Comparison of ENCODE assay signal across 26 cellular contexts in the genomic region with DNA sequence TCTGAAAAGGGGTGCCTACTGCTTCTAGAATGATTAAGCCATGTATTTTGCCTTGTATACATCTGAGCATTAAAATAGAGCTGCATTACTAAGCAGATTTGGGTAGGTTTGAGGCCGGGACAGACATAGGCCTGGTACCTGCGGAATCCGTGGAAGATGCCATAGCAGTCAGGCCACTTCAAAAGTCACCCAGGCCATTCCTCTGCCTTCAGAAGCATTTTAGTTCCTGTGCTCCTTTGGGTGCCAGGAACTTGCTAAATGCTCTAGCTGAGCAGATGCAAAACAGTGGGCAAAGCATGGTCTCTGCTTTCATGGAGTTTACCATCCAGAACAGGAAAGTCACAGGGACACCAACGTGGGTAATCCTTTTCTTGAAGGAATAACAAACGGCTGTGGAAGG. TPM values are rescaled to one million over a fixed set of nuclear protein-coding genes. Genes with fewer than 3 reads are reported as not detected.
DNase-seq lines count a peak whose midpoint lies in the region; ATAC-seq, FAIRE-seq and TF ChIP-seq lines count a peak whose summit lies in the region.
"Had no signal": no experiment of that assay in that cellular context is flagged by ENCODE, and none has a peak within 500 bp of the region (broad histone marks: within the 10 kb centered on the region; RNA-seq: fewer than 3 reads in every experiment).

No MANE protein-coding gene starts in this region.

- H2BK5ac ChIP-seq in mesendoderm (ENCODE audit: low read length): no peak overlapping the region

- TF ChIP-seq CTCF in HFFc6 (IDR thresholded peaks at IDR 0.05) (no peak), K562 (IDR thresholded peaks at IDR 0.05 in 2 of 3, conservative IDR thresholded peaks at IDR 0.05 in 1 of 3; ENCODE audit: insufficient read depth in 2 of 3, low read depth in 1 of 3, low read length in 3 of 3) (no peak), GM20000 (IDR thresholded peaks at IDR 0.05; ENCODE audit: extremely low read depth, missing control alignments) (no peak)

- H3K4me1 Mint-ChIP-seq in HFFc6 (ENCODE audit: low read depth): peaks cover 75% of the 10 kb centered on the region
- H3K4me1 Mint-ChIP-seq: activated naive CD8-positive, alpha-beta T cell treated with anti-CD3 and anti-CD28 coated beads, Interleukin-2, amount 10 ng/mL, durations not matched to agents 7 days and 5 days; T-cell had no signal

- H2BK120ac ChIP-seq in mesendoderm (ENCODE audit: low read depth, low read length): peak overlapping the region; percentile 82

- in situ Hi-C loops in K562 (cut with MboI): no loop called here

- no peaks in the 10 kb centered on the region for H3K79me2 ChIP-seq in K562 (ENCODE audit: control insufficient read depth, insufficient read depth, low read length)
- no peaks in the 10 kb centered on the region for H3K79me2 ChIP-seq in mesendoderm (ENCODE audit: control insufficient read depth, insufficient read depth, low read length)

- CTCF ChIA-PET in K562 (lab: Yijun Ruan, JAX; ENCODE audit: low intra/inter-chr PET ratio): no interaction called here

- H4K5ac ChIP-seq in mesendoderm (ENCODE audit: low read length): no peak overlapping the region

- H3K9ac ChIP-seq in K562 (ENCODE audit: insufficient read depth in 1 of 2, low read depth in 2 of 2, low read length in 2 of 2) (no peak overlapping the region), mesendoderm (ENCODE audit: low read length) (no peak overlapping the region), stomach smooth muscle (ENCODE audit: low read length in 2 of 2) (no peak overlapping the region)
- H3K9ac ChIP-seq: KMS-11 had no signal

- no peaks in the 10 kb centered on the region for H3K27me3 ChIP-seq in K562 (ENCODE audit: control insufficient read depth in 2 of 2, insufficient read depth in 2 of 2, low read length in 2 of 2)
- no peaks in the 10 kb centered on the region for H3K27me3 ChIP-seq in mesendoderm (ENCODE audit: insufficient read depth, low read length, poor library complexity)
- no peaks in the 10 kb centered on the region for H3K27me3 ChIP-seq in stomach smooth muscle (ENCODE audit: control insufficient read depth in 1 of 2, insufficient read depth in 2 of 2, low read length in 2 of 2)

- H3K4ac ChIP-seq in mesendoderm (ENCODE audit: low read depth, low read length): no peak overlapping the region

- no peak for ATAC-seq in K562
- no peak for ATAC-seq in HG03097 (IDR thresholded peaks at IDR 0.05; ENCODE audit: low FRiP score, unreplicated experiment)
- ATAC-seq: activated CD4-positive, CD25-positive, alpha-beta regulatory T cell treated with anti-CD3 and anti-CD28 coated beads, Interleukin-2, amount 50 U/mL, for 24 hours; activated CD8-positive, alpha-beta T cell treated with anti-CD3 and anti-CD28 coated beads for 36 hours; heart right ventricle; left cardiac atrium; T-cell had no signal

- H3K56ac ChIP-seq in mesendoderm (ENCODE audit: low read length): no peak overlapping the region

- H3K27me3 Mint-ChIP-seq in HFFc6 (ENCODE audit: insufficient read depth): peaks cover 7% of the 10 kb centered on the region; the same call in 1 of the 2 replicates

- H3K9me3 Mint-ChIP-seq in HFFc6: no peaks in the 10 kb centered on the region
- H3K9me3 Mint-ChIP-seq: activated CD8-positive, alpha-beta T cell treated with anti-CD3 and anti-CD28 coated beads for 36 hours; activated naive CD8-positive, alpha-beta T cell treated with anti-CD3 and anti-CD28 coated beads, Interleukin-2, amount 10 ng/mL, durations not matched to agents 7 days and 5 days; CD14-positive monocyte; neural crest cell; T-cell had no signal

- peak overlapping the region; percentile 81 for H3K18ac ChIP-seq in mesendoderm (ENCODE audit: low read length)

- no peak overlapping the region for H2AK5ac ChIP-seq in mesendoderm (ENCODE audit: low read length)

- H3K4me3 Mint-ChIP-seq in HFFc6: peak overlapping the region; percentile 1; the same call in 1 of the 2 replicates
- H3K4me3 Mint-ChIP-seq: activated CD8-positive, alpha-beta T cell treated with anti-CD3 and anti-CD28 coated beads for 36 hours; activated naive CD8-positive, alpha-beta T cell treated with anti-CD3 and anti-CD28 coated beads, Interleukin-2, amount 10 ng/mL, durations not matched to agents 7 days and 5 days; CD14-positive monocyte; neural crest cell; T-cell had no signal

- H3K79me1 ChIP-seq in mesendoderm (ENCODE audit: low read length): no peaks in the 10 kb centered on the region

- H3K4me3 ChIP-seq in K562 (no peak overlapping the region), mesendoderm (ENCODE audit: low read length) (no peak overlapping the region), stomach smooth muscle (ENCODE audit: low read length in 2 of 2) (no peak overlapping the region)
- H3K4me3 ChIP-seq: heart right ventricle, PC-9 had no signal

- TF ChIP-seq POLR2A in K562 (conservative IDR thresholded peaks at IDR 0.05): no peak

- no peak for TF ChIP-seq EP300 in K562 (IDR thresholded peaks at IDR 0.05; ENCODE audit: low read length)

- H3K23ac ChIP-seq in mesendoderm (ENCODE audit: low read length): no peak overlapping the region

- H4K20me1 ChIP-seq in K562 (replicated peaks; ENCODE audit: control insufficient read depth, insufficient read depth, low read length): no peaks in the 10 kb centered on the region

- H3K9me3 ChIP-seq in K562 (replicated peaks; ENCODE audit: control insufficient read depth, insufficient read depth, low read depth, low read length) (no peaks in the 10 kb centered on the region), stomach smooth muscle (ENCODE audit: control insufficient read depth in 2 of 2, low read length in 2 of 2) (no peaks in the 10 kb centered on the region)
- H3K9me3 ChIP-seq: heart right ventricle had no signal

- H2BK15ac ChIP-seq in mesendoderm (replicated peaks; ENCODE audit: low read depth): no peak overlapping the region

- H3K4me1 ChIP-seq in K562 (replicated peaks in 1 of 2; ENCODE audit: control insufficient read depth in 2 of 2, insufficient read depth in 2 of 2, low read length in 2 of 2): peaks cover 4 to 33% of the 10 kb centered on the region in 2 experiments; a peak in 4 of 5 replicates
- H3K4me1 ChIP-seq in mesendoderm (ENCODE audit: control insufficient read depth, low read depth, low read length): no peaks in the 10 kb centered on the region
- H3K4me1 ChIP-seq in stomach smooth muscle (ENCODE audit: control insufficient read depth, insufficient read depth, low read length): peaks cover 60% of the 10 kb centered on the region

- no peak for FAIRE-seq in K562 (lab: Jason Lieb, UNC)
- FAIRE-seq: GM12891 had no signal

- TF ChIP-seq RAD21 in K562 (CRISPR knock-in tag; conservative IDR thresholded peaks at IDR 0.05 in 1 of 2, IDR thresholded peaks at IDR 0.05 in 1 of 2): no peak

- H4K8ac ChIP-seq in mesendoderm (ENCODE audit: low read depth, low read length): no peak overlapping the region

- H3K4me2 ChIP-seq in K562 (ENCODE audit: insufficient read depth, low read length) (no peak overlapping the region), mesendoderm (ENCODE audit: low read length) (no peak overlapping the region)
- H3K4me2 ChIP-seq: KMS-11, PC-9 had no signal

- H3K9me1 ChIP-seq in K562 (ENCODE audit: control insufficient read depth, insufficient read depth, low read length): peaks cover 3% of the 10 kb centered on the region

- no peak overlapping the region for H3K27ac ChIP-seq in K562 (ENCODE audit: extremely low read depth, low read depth, low read length)
- H3K27ac ChIP-seq in mesendoderm (ENCODE audit: low read depth, low read length): no peak overlapping the region
- peak overlapping the region; percentile 84 for H3K27ac ChIP-seq in stomach smooth muscle (ENCODE audit: low read length)
- H3K27ac ChIP-seq: KMS-11, PC-9 had no signal

- peak overlapping the region; percentile 8; the same call in 1 of the 2 replicates for H2AFZ ChIP-seq in K562 (ENCODE audit: low read depth, low read length)
- H2AFZ ChIP-seq: PC-9 had no signal

- POLR2A ChIA-PET in K562 (lab: Yijun Ruan, JAX): interaction anchor here (0.6 to 1.1 kb wide), 3 partner anchors 10 to 229 kb away, joined by 3 to 4 read pairs (median 3); no protein-coding TSS in a partner anchor

- H3K36me3 ChIP-seq in K562 (ENCODE audit: control insufficient read depth, insufficient read depth, low read length): no peaks in the 10 kb centered on the region
- no peaks in the 10 kb centered on the region for H3K36me3 ChIP-seq in mesendoderm (ENCODE audit: control insufficient read depth, insufficient read depth, low read length)
- H3K36me3 ChIP-seq in stomach smooth muscle (ENCODE audit: control insufficient read depth in 2 of 2, insufficient read depth in 2 of 2, low read length in 2 of 2): no peaks in the 10 kb centered on the region
- H3K36me3 ChIP-seq: heart right ventricle had no signal

- intact Hi-C loops in K562 (cut with micrococcal nuclease): no loop called here

- DNase-seq in HFFc6 (no peak), K562 (ENCODE audit: extremely low read depth in 1 of 4, low spot score in 3 of 4) (no peak), mesendoderm (no peak), NCI-H446 treated with DMSO at 0.1 percent for 48 hours (lab: John Stamatoyannopoulos, UW) (no peak), GM20000 (ENCODE audit: low spot score) (no peak), NCI-H524 (lab: John Stamatoyannopoulos, UW) (no peak)
- DNase-seq: activated CD8-positive, alpha-beta T cell treated with anti-CD3 and anti-CD28 coated beads for 36 hours; activated naive CD8-positive, alpha-beta T cell treated with anti-CD3 and anti-CD28 coated beads, Interleukin-2, amount 10 ng/mL, durations not matched to agents 7 days and 5 days; heart right ventricle; left cardiac atrium; midbrain; NCI-H1436 treated with DMSO at 0.1 percent for 48 hours; NCI-H510A treated with DMSO at 0.1 percent for 48 hours; NK-92 treated with Interleukin-12 subunit alpha and Interleukin-12 subunit beta, amount 100 ng/mL, for 24 hours; PC-9; posterior cingulate gyrus; SIG-M5; T-cell had no signal

- peak overlapping the region; percentile 5; the same call in 1 of the 2 replicates for H3K27ac Mint-ChIP-seq in HFFc6
- H3K27ac Mint-ChIP-seq: activated CD8-positive, alpha-beta T cell treated with anti-CD3 and anti-CD28 coated beads for 36 hours; activated naive CD8-positive, alpha-beta T cell treated with anti-CD3 and anti-CD28 coated beads, Interleukin-2, amount 10 ng/mL, durations not matched to agents 7 days and 5 days; T-cell had no signal

- no TSS peak for BruUV-seq in K562 (replicated peaks; lab: Mats Ljungman, UMichigan)

- 45% methylated on average over 5 of the region's 5 CpGs for WGBS in K562 (ENCODE audit: insufficient coverage, low coverage, missing lambda C conversion rate)
- WGBS in mesendoderm (ENCODE audit: extremely low coverage, insufficient coverage, low lambda C conversion rate): no CpG with 5 or more reads among the region's 5 CpGs

- H3K36me3 Mint-ChIP-seq in HFFc6 (ENCODE audit: low read depth): no peaks in the 10 kb centered on the region
- H3K36me3 Mint-ChIP-seq: activated naive CD8-positive, alpha-beta T cell treated with anti-CD3 and anti-CD28 coated beads, Interleukin-2, amount 10 ng/mL, durations not matched to agents 7 days and 5 days; CD14-positive monocyte; T-cell had no signal

RNA-seq across cellular contexts. Expression of gene TMEM100, which starts 5.7 kb away (rescaled TPM):
- under 1 TPM in 2 of 6 experiments, not detected in 4; 0.18 to 0.26 TPM for total RNA-seq in HFFc6 (2021; fragmentation: NEBNext Ultra II Directional; extraction: Animal tissue kit (Norgen Biotek cat#: 25700))
- not detected in 2 replicates for total RNA-seq in K562 (2011; cell fraction: chromatin; rRNA removed; ENCODE audit: low replicate concordance)
- not detected in 2 replicates for total RNA-seq in K562 (2011; cell fraction: nucleolus; rRNA removed)
- 1.0 and 1.6 TPM in 2 replicates for total RNA-seq in K562 (2011; cell fraction: nucleoplasm; rRNA removed)
- total RNA-seq in K562 (2014; rRNA removed) (0.08 and 0.50 TPM in 2 replicates), K562 (2014; rRNA removed; fragmentation: Illumina TruSeq; extraction: Trizol) (0.16 and 0.22 TPM in 2 replicates), K562 (2015; rRNA removed; fragmentation: Illumina TruSeq; extraction: Trizol) (0.23 and 0.29 TPM in 2 replicates), K562 (2021) (0.20 and 0.34 TPM in 2 replicates)
- polyA plus RNA-seq in K562 (2011; rRNA removed) (0.14 TPM in 1 of 2 replicates, not detected in the other), K562 (2014; fragmentation: Illumina TruSeq; extraction: Trizol) (0.19 and 0.42 TPM in 2 replicates), K562 (2014; fragmentation: Nextera tagmentation; extraction: Ambion mirVana) (under 1 TPM; 0.13 to 0.18 TPM), K562 (2014; rRNA removed) (0.12 TPM in 1 of 2 replicates, not detected in the other)
- not detected in 2 replicates for polyA plus RNA-seq in K562 (2011; cell fraction: cytosol; rRNA removed)
- 0.25 TPM in 1 of 2 replicates, not detected in the other for polyA plus RNA-seq in K562 (2011; cell fraction: nucleus; rRNA removed)
- polyA plus RNA-seq in K562 (2012): 0.40 and 0.76 TPM in 2 replicates
- polyA minus RNA-seq in K562 (2011; rRNA and poly(A)+ RNA removed): 0.09 TPM in 1 of 2 replicates, not detected in the other
- polyA minus RNA-seq in K562 (2011; cell fraction: cytosol; rRNA and poly(A)+ RNA removed): not detected in 2 replicates
- polyA minus RNA-seq in K562 (2011; cell fraction: nucleus; rRNA and poly(A)+ RNA removed): 0.56 TPM in 1 of 2 replicates, not detected in the other
- polyA plus RNA-seq in mesendoderm (2013, experiment 1 of 2): 0.31 TPM
- polyA plus RNA-seq in mesendoderm (2013, experiment 2 of 2): 0.53 TPM
- total RNA-seq: activated CD8-positive, alpha-beta T cell treated with anti-CD3 and anti-CD28 coated beads for 36 hours; activated naive CD8-positive, alpha-beta T cell treated with anti-CD3 and anti-CD28 coated beads, Interleukin-2, amount 10 ng/mL, durations not matched to agents 7 days and 5 days; epithelial cell of proximal tubule; PC-9 had no signal
- polyA plus RNA-seq: CD14-positive monocyte had no signal

RNA-seq across cellular contexts. Expression of gene PCTP, which starts 22.5 kb away (rescaled TPM):
- 10 to 100 TPM in 4 of 6 experiments, 1 to 10 TPM in 2; 9.7 to 13.5 (median 11.2) TPM for total RNA-seq in HFFc6 (2021; fragmentation: NEBNext Ultra II Directional; extraction: Animal tissue kit (Norgen Biotek cat#: 25700))
- total RNA-seq in K562 (2011; cell fraction: chromatin; rRNA removed; ENCODE audit: low replicate concordance): 19.4 and 28.2 TPM in 2 replicates
- 14.7 and 19.2 TPM in 2 replicates for total RNA-seq in K562 (2011; cell fraction: nucleolus; rRNA removed)
- 24.1 and 28.7 TPM in 2 replicates for total RNA-seq in K562 (2011; cell fraction: nucleoplasm; rRNA removed)
- total RNA-seq in K562 (2014; rRNA removed): 39.8 and 41.2 TPM in 2 replicates
- total RNA-seq in K562 (2014; rRNA removed; fragmentation: Illumina TruSeq; extraction: Trizol): 42.7 and 43.3 TPM in 2 replicates
- 48.6 and 48.8 TPM in 2 replicates for total RNA-seq in K562 (2015; rRNA removed; fragmentation: Illumina TruSeq; extraction: Trizol)
- total RNA-seq in K562 (2021): 33.1 and 33.8 TPM in 2 replicates
- polyA plus RNA-seq in K562 (2011; rRNA removed): 53.4 and 62.3 TPM in 2 replicates
- 30.1 and 56.9 TPM in 2 replicates for polyA plus RNA-seq in K562 (2011; cell fraction: cytosol; rRNA removed)
- polyA plus RNA-seq in K562 (2011; cell fraction: nucleus; rRNA removed): 18.4 and 28.6 TPM in 2 replicates
- polyA plus RNA-seq in K562 (2012): 44.4 and 45.6 TPM in 2 replicates
- 55.5 and 62.2 TPM in 2 replicates for polyA plus RNA-seq in K562 (2014; fragmentation: Illumina TruSeq; extraction: Trizol)
- polyA plus RNA-seq in K562 (2014; fragmentation: Nextera tagmentation; extraction: Ambion mirVana): 10 to 100 TPM; 10.9 to 12.4 TPM
- 37.4 and 47.1 TPM in 2 replicates for polyA plus RNA-seq in K562 (2014; rRNA removed)
- 53.5 and 54.3 TPM in 2 replicates for polyA minus RNA-seq in K562 (2011; rRNA and poly(A)+ RNA removed)
- polyA minus RNA-seq in K562 (2011; cell fraction: cytosol; rRNA and poly(A)+ RNA removed): 14.6 and 16.9 TPM in 2 replicates
- 15.3 and 29.4 TPM in 2 replicates for polyA minus RNA-seq in K562 (2011; cell fraction: nucleus; rRNA and poly(A)+ RNA removed)
- 16.0 TPM for polyA plus RNA-seq in mesendoderm (2013, experiment 1 of 2)
- 16.1 TPM for polyA plus RNA-seq in mesendoderm (2013, experiment 2 of 2)
